In the genomic region with DNA sequence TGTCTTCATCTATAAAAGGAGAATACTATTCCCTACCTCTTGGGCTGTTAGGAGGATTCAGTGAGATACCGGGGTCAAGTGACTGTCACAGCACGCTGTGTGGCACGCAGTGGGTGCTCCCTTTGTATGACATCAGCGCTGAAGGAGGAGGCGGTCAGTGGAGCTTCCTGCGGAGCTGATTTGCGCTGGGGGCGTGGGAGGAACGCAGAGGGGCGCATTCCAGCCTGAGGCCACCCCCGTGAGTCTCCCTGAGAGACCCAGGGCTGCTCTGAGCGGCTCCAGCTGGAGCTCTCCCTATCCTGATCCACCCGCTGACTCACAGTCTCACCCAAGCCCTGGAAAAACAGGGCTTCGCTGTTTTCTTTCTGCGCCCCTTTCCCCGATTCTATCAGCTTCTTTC, we compare ENCODE assay signal across 1 cellular context.
TF ChIP-seq lines count a peak whose summit lies in the region.

No MANE protein-coding gene starts in this region.

TF ChIP-seq in IMR-90, 13 proteins besides CTCF, POLR2A, EP300 and RAD21:
- TF ChIP-seq CHD1 (IDR thresholded peaks at IDR 0.05; ENCODE audit: low read depth, low read length) (no peak), CEBPB (IDR thresholded peaks at IDR 0.05; ENCODE audit: low read depth, low read length) (no peak), FOS (IDR thresholded peaks at IDR 0.05; ENCODE audit: low read depth, low read length) (no peak), NFE2L2 (IDR thresholded peaks at IDR 0.05; ENCODE audit: low read depth, low read length) (no peak)
TF ChIP-seq in IMR-90: peak in this region for 0.
